17 cellular contexts compared by ENCODE assay signal in genomic region chr5:14723648-14724231, GRCh38. TPM values are rescaled to one million over a fixed set of nuclear protein-coding genes. Genes with fewer than 3 reads are reported as not detected.
DNase-seq lines count a peak whose midpoint lies in the region; ATAC-seq and TF ChIP-seq lines count a peak whose summit lies in the region.
"Had no signal": no experiment of that assay in that cellular context is flagged by ENCODE, and none has a peak within 500 bp of the region (broad histone marks: within the 10 kb centered on the region; RNA-seq: fewer than 3 reads in every experiment).

No MANE protein-coding gene starts in this region.

- ATAC-seq in HG02938 (IDR thresholded peaks at IDR 0.05; ENCODE audit: unreplicated experiment): peak; percentile 36
- ATAC-seq in naive thymus-derived CD4-positive, alpha-beta T cell: peak; percentile 36
- no peak for ATAC-seq in upper lobe of right lung
- no peak for ATAC-seq in GM19452 (IDR thresholded peaks at IDR 0.05; ENCODE audit: unreplicated experiment)
- ATAC-seq: A549; CD8-positive, alpha-beta T cell; left lung had no signal

- no peaks in the 10 kb centered on the region for H3K9me3 Mint-ChIP-seq in naive thymus-derived CD4-positive, alpha-beta T cell
- H3K9me3 Mint-ChIP-seq: CD8-positive, alpha-beta T cell had no signal

- no peak overlapping the region for H3K27ac ChIP-seq in naive thymus-derived CD4-positive, alpha-beta T cell (ENCODE audit: low read depth, low read length)
- no peak overlapping the region for H3K27ac ChIP-seq in upper lobe of right lung
- H3K27ac ChIP-seq: A549, cardiac muscle cell, left lung, SK-N-MC had no signal

- no peaks in the 10 kb centered on the region for H3K27me3 ChIP-seq in naive thymus-derived CD4-positive, alpha-beta T cell (ENCODE audit: control insufficient read depth in 2 of 2, insufficient read depth in 2 of 2, low read length in 2 of 2)
- no peaks in the 10 kb centered on the region for H3K27me3 ChIP-seq in upper lobe of right lung
- H3K27me3 ChIP-seq: cardiac muscle cell, left lung, spleen had no signal

- no peaks in the 10 kb centered on the region for H3K9me3 ChIP-seq in naive thymus-derived CD4-positive, alpha-beta T cell (ENCODE audit: control insufficient read depth in 2 of 3, low read length in 3 of 3)
- H3K9me3 ChIP-seq in upper lobe of right lung: no peaks in the 10 kb centered on the region
- H3K9me3 ChIP-seq: A549, left lung, spleen had no signal

- peak; percentile 42 for DNase-seq in activated CD4-positive, alpha-beta T cell treated with anti-CD3 and anti-CD28 coated beads for 48 hours
- DNase-seq in activated CD4-positive, alpha-beta T cell treated with anti-CD3 and anti-CD28 coated beads, Interleukin-2, amount 50 U/mL, for 4 hours: no peak
- DNase-seq in OCI-M1 (lab: John Stamatoyannopoulos, UW) (peak; percentile 1), upper lobe of right lung (no peak), HT-29 (ENCODE audit: low spot score) (no peak)
- no peak for DNase-seq in naive thymus-derived CD4-positive, alpha-beta T cell
- DNase-seq: CD8-positive, alpha-beta T cell; effector CD4-positive, alpha-beta T cell; left lung; NCI-H1105 treated with DMSO at 0.1 percent for 48 hours; spleen; substantia nigra had no signal

- CTCF ChIA-PET in naive thymus-derived CD4-positive, alpha-beta T cell (lab: Charles Lee): interaction anchor here (0.9 to 1.5 kb wide), 3 partner anchors 17 to 39 kb away, joined by 3 to 4 read pairs (median 4); no protein-coding TSS in a partner anchor

- intact Hi-C loops in naive thymus-derived CD4-positive, alpha-beta T cell (cut with micrococcal nuclease): no loop called here
- intact Hi-C loops in upper lobe of right lung (cut with DNase I): loop anchor here (5.0 kb wide), 1 partner anchor 294 kb away; no protein-coding TSS in a partner anchor

- peaks cover 0 to 16% (median 0%) of the 10 kb centered on the region in 3 experiments for H3K36me3 ChIP-seq in naive thymus-derived CD4-positive, alpha-beta T cell (ENCODE audit: control insufficient read depth in 2 of 3, insufficient read depth in 3 of 3, low read length in 3 of 3)
- H3K36me3 ChIP-seq in upper lobe of right lung: no peaks in the 10 kb centered on the region
- H3K36me3 ChIP-seq: cardiac muscle cell, left lung had no signal

- H3K27me3 Mint-ChIP-seq in naive thymus-derived CD4-positive, alpha-beta T cell: no peaks in the 10 kb centered on the region

- peak overlapping the region in 2 of 9 donors; percentile 37 to 75 for H3K27ac Mint-ChIP-seq in naive thymus-derived CD4-positive, alpha-beta T cell
- H3K27ac Mint-ChIP-seq: CD8-positive, alpha-beta T cell had no signal

- H3K36me3 Mint-ChIP-seq in naive thymus-derived CD4-positive, alpha-beta T cell: peaks cover 9 to 49% (median 22%) of the 10 kb centered on the region in 5 donors

- POLR2A ChIA-PET in naive thymus-derived CD4-positive, alpha-beta T cell (lab: Charles Lee): interaction anchor here (6.7 kb wide), 1 partner anchor 17 kb away, joined by 60 read pairs; no protein-coding TSS in a partner anchor

- no peak overlapping the region for H3K4me3 Mint-ChIP-seq in naive thymus-derived CD4-positive, alpha-beta T cell
- H3K4me3 Mint-ChIP-seq: CD8-positive, alpha-beta T cell had no signal

- H3K4me1 Mint-ChIP-seq in naive thymus-derived CD4-positive, alpha-beta T cell: peaks cover 17 to 54% (median 50%) of the 10 kb centered on the region in 7 donors

- peaks cover 0 to 18% of the 10 kb centered on the region in 2 donors for H3K4me1 ChIP-seq in naive thymus-derived CD4-positive, alpha-beta T cell (ENCODE audit: control insufficient read depth in 2 of 2, insufficient read depth in 2 of 2, low read length in 2 of 2)
- no peaks in the 10 kb centered on the region for H3K4me1 ChIP-seq in upper lobe of right lung
- H3K4me1 ChIP-seq: A549 had no signal

- no peak for TF ChIP-seq CTCF in upper lobe of right lung (IDR thresholded peaks at IDR 0.05)

- no peak overlapping the region for H3K4me3 ChIP-seq in naive thymus-derived CD4-positive, alpha-beta T cell (ENCODE audit: low read length)
- no peak overlapping the region for H3K4me3 ChIP-seq in upper lobe of right lung
- H3K4me3 ChIP-seq: A549, cardiac muscle cell, left lung, SK-N-MC, spleen had no signal

RNA-seq across cellular contexts. Expression of gene OTULIN, which starts 59.2 kb away (rescaled TPM):
- total RNA-seq in naive thymus-derived CD4-positive, alpha-beta T cell: 10 to 100 TPM; 48.3 to 66.9 (median 58.2) TPM
- polyA plus RNA-seq in naive thymus-derived CD4-positive, alpha-beta T cell: 10 to 100 TPM; 12.1 to 13.6 TPM
- total RNA-seq in upper lobe of right lung: 30.0 TPM
- total RNA-seq in HT-29 (2014; rRNA removed; shearing (Covaris generic)): 20.4 and 21.0 TPM in 2 replicates

Comparison
In these comparisons a context has a peak if more than half of its experiments do, and no peak if none do; other contexts are left out.
1. DNase-seq: peak in activated CD4-positive, alpha-beta T cell treated with anti-CD3 and anti-CD28 coated beads for 48 hours (single experiment) and OCI-M1 (single experiment); none in activated CD4-positive, alpha-beta T cell treated with anti-CD3 and anti-CD28 coated beads, Interleukin-2, amount 50 U/mL, for 4 hours (0 of 2), naive thymus-derived CD4-positive, alpha-beta T cell (0 of 9), upper lobe of right lung (single experiment) and HT-29 (single experiment).
2. ATAC-seq: peak in HG02938 (single experiment) and naive thymus-derived CD4-positive, alpha-beta T cell (single experiment); none in upper lobe of right lung (single experiment) and GM19452 (single experiment).